Comparison of ENCODE assay signal across 8 cellular contexts in genomic region chr20:3846378-3846739, GRCh38. TPM values are rescaled to one million over a fixed set of nuclear protein-coding genes. Genes with fewer than 3 reads are reported as not detected.
DNase-seq lines count a peak whose midpoint lies in the region; ATAC-seq and TF ChIP-seq lines count a peak whose summit lies in the region.

No MANE protein-coding gene starts in this region.

- H3K4me3 ChIP-seq in HAP-1, result peak overlapping the region; percentile 99
- peak overlapping the region; percentile 89 for H3K4me3 ChIP-seq in iPS DF 6.9 (ENCODE audit: low read length)
- peak overlapping the region; percentile 97 for H3K4me3 ChIP-seq in smooth muscle cell

- H3K9me3 Mint-ChIP-seq in activated CD8-positive, alpha-beta T cell treated with anti-CD3 and anti-CD28 coated beads, Interleukin-2, amount 10 ng/mL, durations not matched to agents 7 days and 5 days (ENCODE audit: insufficient read depth), result no peaks in the 10 kb centered on the region

- H3K27ac ChIP-seq in iPS DF 6.9 (ENCODE audit: low read length) (no peak overlapping the region), smooth muscle cell (ENCODE audit: low read depth) (no peak overlapping the region)

- no CpG with 5 or more reads among the region's 22 CpGs for WGBS in iPS DF 6.9 (ENCODE audit: insufficient coverage, insufficient read length)
- WGBS in smooth muscle cell (ENCODE audit: low lambda C conversion rate), result 2% methylated on average over 22 of the region's 22 CpGs

- H3K36me3 ChIP-seq in HAP-1 (replicated peaks) (0 out of 2 replicates have a peak, but pooled peaks cover 6% of the 10 kb centered on the region), iPS DF 6.9 (ENCODE audit: control insufficient read depth, insufficient read depth, low read length) (no peaks in the 10 kb centered on the region), smooth muscle cell (ENCODE audit: low read depth) (no peaks in the 10 kb centered on the region)

- TF ChIP-seq CTCF in smooth muscle cell (IDR thresholded peaks at IDR 0.05; ENCODE audit: borderline replicate concordance, insufficient read depth, poor library complexity, severe bottlenecking), result no peak

- H3K36me3 Mint-ChIP-seq in activated CD8-positive, alpha-beta T cell treated with anti-CD3 and anti-CD28 coated beads, Interleukin-2, amount 10 ng/mL, durations not matched to agents 7 days and 5 days (ENCODE audit: low read depth), result peaks cover 16% of the 10 kb centered on the region

- in situ Hi-C loops in HAP-1 (cut with MboI; ENCODE audit: low sequenced_read_pairs), result no loop called here

- H3K4me3 Mint-ChIP-seq in activated CD8-positive, alpha-beta T cell treated with anti-CD3 and anti-CD28 coated beads, Interleukin-2, amount 10 ng/mL, durations not matched to agents 7 days and 5 days, result peak overlapping the region; percentile 85

- no peaks in the 10 kb centered on the region for H3F3A ChIP-seq in smooth muscle cell (ENCODE audit: low read depth)

- peaks cover 33% of the 10 kb centered on the region for H3K79me2 ChIP-seq in smooth muscle cell (ENCODE audit: low read depth)

- H3K27me3 ChIP-seq in HAP-1 (ENCODE audit: low read depth), result no peaks in the 10 kb centered on the region
- no peaks in the 10 kb centered on the region for H3K27me3 ChIP-seq in iPS DF 6.9 (ENCODE audit: control insufficient read depth, insufficient read depth, low read length)
- no peaks in the 10 kb centered on the region for H3K27me3 ChIP-seq in smooth muscle cell (ENCODE audit: low read depth)

- peak overlapping the region; percentile 87 for H3K27ac Mint-ChIP-seq in activated CD8-positive, alpha-beta T cell treated with anti-CD3 and anti-CD28 coated beads, Interleukin-2, amount 10 ng/mL, durations not matched to agents 7 days and 5 days

- H3K9me3 ChIP-seq in HAP-1 (no peaks in the 10 kb centered on the region), iPS DF 6.9 (ENCODE audit: control insufficient read depth, insufficient read depth, low read length) (no peaks in the 10 kb centered on the region), smooth muscle cell (replicated peaks; ENCODE audit: low read depth) (no peaks in the 10 kb centered on the region)

- H3K4me1 Mint-ChIP-seq in activated CD8-positive, alpha-beta T cell treated with anti-CD3 and anti-CD28 coated beads, Interleukin-2, amount 10 ng/mL, durations not matched to agents 7 days and 5 days (ENCODE audit: low read depth), result peaks cover 24% of the 10 kb centered on the region

- CTCF ChIA-PET in activated CD8-positive, alpha-beta T cell treated with anti-CD3 and anti-CD28 coated beads, Interleukin-2, amount 10 ng/mL, durations not matched to agents 7 days and 5 days (lab: Charles Lee), result interaction anchor here (0.9 to 3.2 kb wide), 2 partner anchors 26 to 59 kb away, joined by 3 to 14 read pairs; partner anchors contain the start of gene AP5S1

- H3K9ac ChIP-seq in smooth muscle cell (ENCODE audit: low read depth), result peak overlapping the region; percentile 86

- H2AFZ ChIP-seq in smooth muscle cell (ENCODE audit: low read depth), result peak overlapping the region; percentile 94

- DNase-seq in HAP-1 (ENCODE audit: low spot score in 2 of 2) (no peak), iPS DF 6.9 (ENCODE audit: low read depth, low spot score) (no peak), smooth muscle cell (lab: John Stamatoyannopoulos, UW; ENCODE audit: unreplicated experiment) (no peak), NCI-H2227 (lab: John Stamatoyannopoulos, UW; ENCODE audit: unreplicated experiment) (no peak)
- no peak for DNase-seq in activated CD8-positive, alpha-beta T cell treated with anti-CD3 and anti-CD28 coated beads, Interleukin-2, amount 10 ng/mL, durations not matched to agents 7 days and 5 days

- no peaks in the 10 kb centered on the region for H3K27me3 Mint-ChIP-seq in activated CD8-positive, alpha-beta T cell treated with anti-CD3 and anti-CD28 coated beads, Interleukin-2, amount 10 ng/mL, durations not matched to agents 7 days and 5 days (ENCODE audit: low read depth)

- H3K4me1 ChIP-seq in HAP-1 (peaks cover 10% of the 10 kb centered on the region), iPS DF 6.9 (ENCODE audit: control insufficient read depth, insufficient read depth, low read length) (peaks cover 4% of the 10 kb centered on the region), smooth muscle cell (ENCODE audit: low read depth) (peaks cover 4% of the 10 kb centered on the region)

- H4K20me1 ChIP-seq in smooth muscle cell (ENCODE audit: low read depth), result peaks cover 28% of the 10 kb centered on the region

- peak overlapping the region; percentile 97 for H3K4me2 ChIP-seq in smooth muscle cell

- ATAC-seq in activated CD8-positive, alpha-beta T cell treated with anti-CD3 and anti-CD28 coated beads, Interleukin-2, amount 10 ng/mL, durations not matched to agents 7 days and 5 days, result no peak
- ATAC-seq in HG03460 (IDR thresholded peaks at IDR 0.05; ENCODE audit: unreplicated experiment) (no peak), HG03354 (IDR thresholded peaks at IDR 0.05; ENCODE audit: poor library complexity, severe bottlenecking, unreplicated experiment) (no peak), HG03521 (IDR thresholded peaks at IDR 0.05; ENCODE audit: unreplicated experiment) (no peak)

- POLR2A ChIA-PET in activated CD8-positive, alpha-beta T cell treated with anti-CD3 and anti-CD28 coated beads, Interleukin-2, amount 10 ng/mL, durations not matched to agents 7 days and 5 days (lab: Charles Lee), result no interaction called here

RNA-seq across cellular contexts. Expression of gene MAVS, which starts 0.3 kb away (rescaled TPM):
- total RNA-seq in activated CD8-positive, alpha-beta T cell treated with anti-CD3 and anti-CD28 coated beads, Interleukin-2, amount 10 ng/mL, durations not matched to agents 7 days and 5 days, result 10 to 100 TPM; 29.7 TPM
- 12.5 and 12.8 TPM in 2 replicates for total RNA-seq in smooth muscle cell
- polyA plus RNA-seq in smooth muscle cell, result 7.8 and 10.0 TPM in 2 replicates

RNA-seq across cellular contexts. Expression of gene AP5S1, which starts 26.0 kb away (rescaled TPM):
- 10 to 100 TPM; 13.8 to 16.5 TPM for total RNA-seq in activated CD8-positive, alpha-beta T cell treated with anti-CD3 and anti-CD28 coated beads, Interleukin-2, amount 10 ng/mL, durations not matched to agents 7 days and 5 days
- 3.1 and 9.9 TPM in 2 replicates for total RNA-seq in smooth muscle cell
- 10.9 and 14.7 TPM in 2 replicates for polyA plus RNA-seq in smooth muscle cell

RNA-seq across cellular contexts. Expression of gene PANK2, which starts 42.8 kb away (rescaled TPM):
- 10 to 100 TPM; 73.1 to 74.4 TPM for total RNA-seq in activated CD8-positive, alpha-beta T cell treated with anti-CD3 and anti-CD28 coated beads, Interleukin-2, amount 10 ng/mL, durations not matched to agents 7 days and 5 days
- total RNA-seq in smooth muscle cell, result 40.8 and 43.1 TPM in 2 replicates
- polyA plus RNA-seq in smooth muscle cell, result 24.7 and 42.5 TPM in 2 replicates

RNA-seq across cellular contexts. Expression of gene CDC25B, which starts 50.2 kb away (rescaled TPM):
- total RNA-seq in activated CD8-positive, alpha-beta T cell treated with anti-CD3 and anti-CD28 coated beads, Interleukin-2, amount 10 ng/mL, durations not matched to agents 7 days and 5 days, result 100 to 1,000 TPM; 294 to 298 TPM
- 9.5 and 14.7 TPM in 2 replicates for total RNA-seq in smooth muscle cell
- 11.1 and 14.8 TPM in 2 replicates for polyA plus RNA-seq in smooth muscle cell

RNA-seq across cellular contexts. Expression of gene CENPB, which starts 59.8 kb away (rescaled TPM):
- total RNA-seq in activated CD8-positive, alpha-beta T cell treated with anti-CD3 and anti-CD28 coated beads, Interleukin-2, amount 10 ng/mL, durations not matched to agents 7 days and 5 days, result 10 to 100 TPM; 87.1 to 92.0 TPM
- total RNA-seq in smooth muscle cell, result 23.6 TPM in 2 replicates
- 10.4 and 13.4 TPM in 2 replicates for polyA plus RNA-seq in smooth muscle cell
